Comparison of ENCODE assay signal across 30 cellular contexts in the genomic region with DNA sequence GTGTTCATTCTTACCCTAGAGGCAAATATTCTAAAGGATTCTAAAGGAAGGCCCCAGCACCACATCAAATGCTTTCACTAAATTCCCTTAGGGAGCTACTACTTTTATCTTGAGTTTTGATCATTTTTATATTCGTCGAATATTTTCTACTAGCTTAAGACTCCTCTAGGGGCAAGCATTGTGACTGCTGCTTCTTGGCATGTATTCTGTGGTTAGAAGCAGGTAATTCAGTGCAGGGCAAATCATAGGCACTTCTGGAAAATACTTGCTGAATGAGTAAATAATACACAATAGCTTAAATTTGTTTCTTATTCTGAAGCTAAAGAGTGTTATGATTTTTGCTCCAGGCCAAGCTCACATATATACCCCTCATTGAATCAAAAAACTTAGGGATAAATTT.
"Had no signal": no experiment of that assay in that cellular context is flagged by ENCODE, and none has a peak within 500 bp of the region (broad histone marks: within the 10 kb centered on the region; RNA-seq: fewer than 3 reads in every experiment).

No MANE protein-coding gene starts in this region.

- H3K9me3 ChIP-seq: SJCRH30 had no signal

- DNase-seq: activated CD4-positive, alpha-beta memory T cell treated with anti-CD3 and anti-CD28 coated beads, Interleukin-2, amount 10 ng/mL, durations not matched to agents 7 days and 5 days; activated CD4-positive, alpha-beta T cell treated with anti-CD3 and anti-CD28 coated beads for 1 hour; activated CD4-positive, alpha-beta T cell treated with anti-CD3 and anti-CD28 coated beads for 48 hours; activated CD4-positive, CD25-positive, alpha-beta regulatory T cell; activated CD8-positive, alpha-beta memory T cell treated with anti-CD3 and anti-CD28 coated beads for 24 hours; activated CD8-positive, alpha-beta memory T cell treated with anti-CD3 and anti-CD28 coated beads, Interleukin-2, amount 10 ng/mL, durations not matched to agents 7 days and 5 days; activated CD8-positive, alpha-beta memory T cell treated with anti-CD3 and anti-CD28 coated beads, Interleukin-2, amount 50 U/mL, for 48 hours; activated effector memory CD4-positive, alpha-beta T cell treated with Interleukin-2 at 50 U/mL for 16 hours; activated naive CD4-positive, alpha-beta T cell treated with anti-CD3 and anti-CD28 coated beads, Interleukin-2, amount 10 ng/mL, durations not matched to agents 7 days and 5 days; activated naive CD8-positive, alpha-beta T cell treated with anti-CD3 and anti-CD28 coated beads, Interleukin-2, amount 50 U/mL, for 24 hours; activated T-cell treated with anti-CD3 and anti-CD28 coated beads, Interleukin-2, amount 50 U/mL, for 48 hours; anterior cingulate cortex; brain microvascular endothelial cell; Kasumi-1; KG1; MM.1S; NCI-H1105; NCI-H1436; NCI-H1694; NCI-H1930; NCI-H2081 treated with DMSO at 0.1 percent for 48 hours; NCI-H345; NCI-H524 treated with DMSO at 0.1 percent for 48 hours; SHP77; T1000; WERI-Rb-1 had no signal

- H3K27ac ChIP-seq: brain microvascular endothelial cell, cardiac muscle cell, SJCRH30, SK-N-MC, WERI-Rb-1 had no signal

- ATAC-seq: activated CD8-positive, alpha-beta memory T cell treated with anti-CD3 and anti-CD28 coated beads, Interleukin-2, amount 10 ng/mL, durations not matched to agents 7 days and 5 days; activated naive CD8-positive, alpha-beta T cell treated with anti-CD3 and anti-CD28 coated beads, Interleukin-2, amount 50 U/mL, for 24 hours; Panc1 had no signal

- H3K4me1 ChIP-seq: SJCRH30 had no signal

- H3K27me3 ChIP-seq: brain microvascular endothelial cell, cardiac muscle cell, SJCRH30 had no signal

- H3K4me3 ChIP-seq: cardiac muscle cell, SJCRH30, SK-N-MC had no signal

- H3K36me3 ChIP-seq: brain microvascular endothelial cell, cardiac muscle cell, SJCRH30, WERI-Rb-1 had no signal
